Comparison of ENCODE assay signal across 8 cellular contexts in the genomic region with DNA sequence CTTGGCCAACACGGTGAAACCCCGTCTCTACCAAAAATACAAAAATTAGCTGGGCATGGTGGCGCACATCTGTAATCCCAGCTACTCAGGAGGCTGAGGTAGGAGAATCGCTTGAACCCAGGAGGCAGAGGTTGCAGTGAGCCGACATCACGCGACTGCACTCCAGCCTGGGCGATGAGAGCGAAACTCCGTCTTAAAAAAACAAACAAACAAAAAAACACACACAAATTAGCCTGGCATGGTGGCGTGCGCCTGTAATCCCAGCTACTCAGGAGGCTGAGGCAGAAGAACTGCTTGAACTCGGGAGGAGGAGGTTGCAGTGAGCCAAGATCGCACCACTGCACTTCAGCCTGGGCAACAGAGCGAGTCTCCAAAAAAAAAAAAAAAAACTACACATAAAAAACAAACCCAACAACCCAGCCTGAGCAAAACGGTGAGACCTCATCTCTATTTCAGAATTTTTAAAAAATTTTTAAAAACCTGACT. TPM values are rescaled to one million over a fixed set of nuclear protein-coding genes. Genes with fewer than 3 reads are reported as not detected.
DNase-seq lines count a peak whose midpoint lies in the region; ATAC-seq and TF ChIP-seq lines count a peak whose summit lies in the region.
"Not testable (repeated sequence)": the region's sequence is repeated elsewhere in the genome, so short reads cannot be mapped to it uniquely, and the experiment has no call there.

No MANE protein-coding gene starts in this region.

- not testable (repeated sequence) for H3K9me3 ChIP-seq in T-helper 17 cell (ENCODE audit: control insufficient read depth, low read length, poor library complexity, severe bottlenecking); left lung; neutrophil

- not testable (repeated sequence) for TF ChIP-seq CTCF in AG10803 (conservative IDR thresholded peaks at IDR 0.05; ENCODE audit: low read length); HFF-Myc (IDR thresholded peaks at IDR 0.05; ENCODE audit: low read depth, low read length, missing control alignments); coronary artery (IDR thresholded peaks at IDR 0.05); left lung (IDR thresholded peaks at IDR 0.05); neutrophil (IDR thresholded peaks at IDR 0.05)

- H3K27me3 Mint-ChIP-seq in T-helper 17 cell; activated naive CD4-positive, alpha-beta T cell treated with anti-CD3 and anti-CD28 coated beads, Interleukin-2, amount 10 ng/mL, durations not matched to agents 7 days and 5 days; stimulated activated naive B cell treated with anti-CD40 and anti-IgM and Interleukin-4, amounts not matched to agents 10 μg/mL and 1 μg/mL and 100 μg/mL, for 72 hours: not testable (repeated sequence)

- H3K27ac Mint-ChIP-seq in T-helper 17 cell = peak overlapping the region; percentile 97
- H3K27ac Mint-ChIP-seq in activated naive CD4-positive, alpha-beta T cell treated with anti-CD3 and anti-CD28 coated beads, Interleukin-2, amount 10 ng/mL, durations not matched to agents 7 days and 5 days = peak overlapping the region; percentile 69
- peak overlapping the region; percentile 99 for H3K27ac Mint-ChIP-seq in stimulated activated naive B cell treated with anti-CD40 and anti-IgM and Interleukin-4, amounts not matched to agents 10 μg/mL and 1 μg/mL and 100 μg/mL, for 72 hours

- not testable (repeated sequence) for DNase-seq in AG10803 (ENCODE audit: low read depth); HFF-Myc (ENCODE audit: extremely low read depth, low read depth); T-helper 17 cell; activated naive CD4-positive, alpha-beta T cell treated with anti-CD3 and anti-CD28 coated beads, Interleukin-2, amount 10 ng/mL, durations not matched to agents 7 days and 5 days; coronary artery (ENCODE audit: low spot score); left lung; stimulated activated naive B cell treated with anti-CD40 and anti-IgM and Interleukin-4, amounts not matched to agents 10 μg/mL and 1 μg/mL and 100 μg/mL, for 72 hours

- H3K4me1 ChIP-seq in left lung = peaks cover 62 to 96% of the 10 kb centered on the region in 2 donors
- H3K4me1 ChIP-seq in neutrophil (ENCODE audit: control insufficient read depth in 1 of 2, insufficient read depth in 1 of 2, low read depth in 1 of 2, low read length in 1 of 2) = peaks cover 34 to 36% of the 10 kb centered on the region in 2 experiments

- H3K9me3 Mint-ChIP-seq in activated naive CD4-positive, alpha-beta T cell treated with anti-CD3 and anti-CD28 coated beads, Interleukin-2, amount 10 ng/mL, durations not matched to agents 7 days and 5 days; stimulated activated naive B cell treated with anti-CD40 and anti-IgM and Interleukin-4, amounts not matched to agents 10 μg/mL and 1 μg/mL and 100 μg/mL, for 72 hours: not testable (repeated sequence)

- peaks cover 58% of the 10 kb centered on the region for H3K4me1 Mint-ChIP-seq in T-helper 17 cell
- H3K4me1 Mint-ChIP-seq in activated naive CD4-positive, alpha-beta T cell treated with anti-CD3 and anti-CD28 coated beads, Interleukin-2, amount 10 ng/mL, durations not matched to agents 7 days and 5 days = peaks cover 93% of the 10 kb centered on the region
- peaks cover 63 to 90% of the 10 kb centered on the region in 2 donors for H3K4me1 Mint-ChIP-seq in stimulated activated naive B cell treated with anti-CD40 and anti-IgM and Interleukin-4, amounts not matched to agents 10 μg/mL and 1 μg/mL and 100 μg/mL, for 72 hours

- CTCF ChIA-PET in activated naive CD4-positive, alpha-beta T cell treated with anti-CD3 and anti-CD28 coated beads, Interleukin-2, amount 10 ng/mL, durations not matched to agents 7 days and 5 days (lab: Charles Lee) = interaction anchor here (2.1 to 2.3 kb wide), 2 partner anchors 10 to 22 kb away, joined by 5 to 8 read pairs; no protein-coding TSS in a partner anchor

- ATAC-seq in T-helper 17 cell; left lung; stimulated activated naive B cell treated with anti-CD40 and anti-IgM and Interleukin-4, amounts not matched to agents 10 μg/mL and 1 μg/mL and 100 μg/mL, for 72 hours (replicated peaks): not testable (repeated sequence)

- H3K4me3 ChIP-seq in AG10803 (ENCODE audit: low read length) (peak overlapping the region; percentile 36), HFF-Myc (replicated peaks; ENCODE audit: low read depth, low read length) (peak overlapping the region; percentile 26; the same call in 1 of the 2 replicates), coronary artery (peak overlapping the region; percentile 35)
- not testable (repeated sequence) for H3K4me3 ChIP-seq in left lung; neutrophil (ENCODE audit: low read depth in 1 of 2, low read length in 1 of 2)

- H3K27ac ChIP-seq in coronary artery = peak overlapping the region; percentile 29 to 44
- peak overlapping the region; percentile 38 to 73 for H3K27ac ChIP-seq in left lung
- peak overlapping the region; percentile 68 for H3K27ac ChIP-seq in neutrophil

- not testable (repeated sequence) for H3K36me3 Mint-ChIP-seq in T-helper 17 cell (ENCODE audit: low read depth)
- peaks cover 58% of the 10 kb centered on the region for H3K36me3 Mint-ChIP-seq in activated naive CD4-positive, alpha-beta T cell treated with anti-CD3 and anti-CD28 coated beads, Interleukin-2, amount 10 ng/mL, durations not matched to agents 7 days and 5 days
- peaks cover 59 to 84% of the 10 kb centered on the region in 2 donors for H3K36me3 Mint-ChIP-seq in stimulated activated naive B cell treated with anti-CD40 and anti-IgM and Interleukin-4, amounts not matched to agents 10 μg/mL and 1 μg/mL and 100 μg/mL, for 72 hours

- H3K27me3 ChIP-seq in left lung, neutrophil: not testable (repeated sequence)

- intact Hi-C loops in left lung (cut with DNase I) = not testable (repeated sequence)

- H3K4me3 Mint-ChIP-seq in T-helper 17 cell; activated naive CD4-positive, alpha-beta T cell treated with anti-CD3 and anti-CD28 coated beads, Interleukin-2, amount 10 ng/mL, durations not matched to agents 7 days and 5 days: not testable (repeated sequence)
- H3K4me3 Mint-ChIP-seq in stimulated activated naive B cell treated with anti-CD40 and anti-IgM and Interleukin-4, amounts not matched to agents 10 μg/mL and 1 μg/mL and 100 μg/mL, for 72 hours = peak overlapping the region; percentile 64 to 78

- H3K36me3 ChIP-seq in left lung = peaks cover 0 to 10% of the 10 kb centered on the region in 2 donors
- H3K36me3 ChIP-seq in neutrophil = not testable (repeated sequence)

RNA-seq across cellular contexts. Expression of a gene that starts 8.2 kb away (rescaled TPM):
- total RNA-seq in T-helper 17 cell = 10 to 100 TPM; 63.8 to 71.5 TPM
- total RNA-seq in left lung = 10 to 100 TPM; 82.0 to 87.0 TPM

RNA-seq across cellular contexts. Expression of a gene that starts 8.4 kb away (rescaled TPM):
- 10 to 100 TPM; 10.6 to 10.9 TPM for total RNA-seq in T-helper 17 cell
- 10 to 100 TPM; 13.3 to 13.4 TPM for total RNA-seq in left lung
